8 cellular contexts compared by ENCODE assay signal in genomic region chr12:131268125-131268524, GRCh38.
DNase-seq lines count a peak whose midpoint lies in the region; ATAC-seq and TF ChIP-seq lines count a peak whose summit lies in the region.
"Not testable (repeated sequence)": the region's sequence is repeated elsewhere in the genome, so short reads cannot be mapped to it uniquely, and the experiment has no call there.

No MANE protein-coding gene starts in this region.

- H3K27ac ChIP-seq in PC-3 (ENCODE audit: low read length); lower lobe of right lung: not testable (repeated sequence)
- H3K27ac ChIP-seq in heart left ventricle (peak overlapping the region in 2 of 12 donors; percentile 21 to 47), transverse colon (peak overlapping the region in 1 of 4 donors; percentile 46)

- H3K9me2 ChIP-seq in PC-3 (replicated peaks; ENCODE audit: low read length), result not testable (repeated sequence)

- not testable (repeated sequence) for TF ChIP-seq POLR2A in heart left ventricle (IDR thresholded peaks at IDR 0.05); transverse colon (IDR thresholded peaks at IDR 0.05)

- ATAC-seq in PC-3 (peak; percentile 79; the same call in 1 of the 2 replicates), heart left ventricle (peak; percentile 73 to 95 (median 86)), lower lobe of right lung (peak in 1 of 2 donors; percentile 72)

- peak; percentile 10 for DNase-seq in A172 (ENCODE audit: low spot score)
- DNase-seq in ELF-1 (ENCODE audit: low read depth, low spot score), result peak; percentile 26
- peak; percentile 29 for DNase-seq in PC-3
- peak; percentile 19 for DNase-seq in cerebellar cortex (ENCODE audit: low spot score)
- peak in 4 of 5 donors; percentile 40 to 74 (median 58) for DNase-seq in heart left ventricle
- peak; percentile 46 for DNase-seq in lower lobe of right lung
- DNase-seq in renal cortical epithelial cell (ENCODE audit: low read depth), result peak; percentile 35
- peak; percentile 22 for DNase-seq in transverse colon

- not testable (repeated sequence) for H3K4me3 ChIP-seq in PC-3 (ENCODE audit: low read length); heart left ventricle; lower lobe of right lung; transverse colon

- not testable (repeated sequence) for H4K20me1 ChIP-seq in PC-3 (ENCODE audit: low read length)

- H2AFZ ChIP-seq in PC-3 (ENCODE audit: low read length), result not testable (repeated sequence)

- H3K9me3 ChIP-seq in PC-3 (ENCODE audit: low read length); heart left ventricle; lower lobe of right lung; transverse colon: not testable (repeated sequence)

- not testable (repeated sequence) for H3K36me3 ChIP-seq in PC-3 (ENCODE audit: low read depth, low read length); heart left ventricle; lower lobe of right lung; transverse colon

- not testable (repeated sequence) for H3K9ac ChIP-seq in PC-3 (ENCODE audit: low read length)

- POLR2A ChIA-PET in PC-3 (lab: Charles Lee; ENCODE audit: unreplicated experiment), result not testable (repeated sequence)

- intact Hi-C loops in PC-3 (cut with micrococcal nuclease); lower lobe of right lung (cut with DNase I): not testable (repeated sequence)
- intact Hi-C loops in heart left ventricle (cut with DNase I), result loop anchor here in 1 of 10 donors (5.0 kb wide), 1 partner anchor 134 kb away; no protein-coding TSS in a partner anchor
- intact Hi-C loops in transverse colon (cut with DNase I; ENCODE audit: low total_unique reads), result loop anchor here (5.0 kb wide), 1 partner anchor 894 kb away; no protein-coding TSS in a partner anchor

- TF ChIP-seq EP300 in transverse colon (IDR thresholded peaks at IDR 0.05; ENCODE audit: low read depth), result not testable (repeated sequence)

- 23 to 80% (median 69%) methylated on average over 1 to 7 of the region's 7 CpGs for WGBS in heart left ventricle, 4 donors
- 26% methylated on average over 6 of the region's 7 CpGs; no CpG with 5 or more reads in 1 of the 2 donors for WGBS in transverse colon (ENCODE audit: low coverage in 1 of 2), 2 donors

- not testable (repeated sequence) for H3K4me1 ChIP-seq in PC-3 (ENCODE audit: insufficient read depth, low read length); heart left ventricle; lower lobe of right lung; transverse colon

- CTCF ChIA-PET in PC-3 (lab: Charles Lee), result not testable (repeated sequence)

- not testable (repeated sequence) for H3K4me2 ChIP-seq in PC-3 (ENCODE audit: low read length)

- in situ Hi-C loops in transverse colon (cut with MboI; ENCODE audit: low pct_ligation_motif_present in 1 of 4, low pct_unique_long_range_greater_than_20kb in 1 of 4, low sequenced_read_pairs in 3 of 4), result not testable (repeated sequence)

- BruUV-seq in PC-3 (replicated peaks; lab: Mats Ljungman, UMichigan), result not testable (repeated sequence)

- peaks cover 30% of the 10 kb centered on the region for H3K27me3 ChIP-seq in PC-3 (ENCODE audit: low read length)
- not testable (repeated sequence) for H3K27me3 ChIP-seq in heart left ventricle; lower lobe of right lung (ENCODE audit: low read depth); transverse colon

- TF ChIP-seq CTCF in PC-3 (conservative IDR thresholded peaks at IDR 0.05; ENCODE audit: low read depth, low read length); heart left ventricle (IDR thresholded peaks at IDR 0.05); lower lobe of right lung (IDR thresholded peaks at IDR 0.05); transverse colon (IDR thresholded peaks at IDR 0.05): not testable (repeated sequence)

- not testable (repeated sequence) for H3K79me2 ChIP-seq in PC-3 (ENCODE audit: low read length)

- H3F3A ChIP-seq in PC-3 (ENCODE audit: low read length, unreplicated experiment), result not testable (repeated sequence)
